In the genomic region with DNA sequence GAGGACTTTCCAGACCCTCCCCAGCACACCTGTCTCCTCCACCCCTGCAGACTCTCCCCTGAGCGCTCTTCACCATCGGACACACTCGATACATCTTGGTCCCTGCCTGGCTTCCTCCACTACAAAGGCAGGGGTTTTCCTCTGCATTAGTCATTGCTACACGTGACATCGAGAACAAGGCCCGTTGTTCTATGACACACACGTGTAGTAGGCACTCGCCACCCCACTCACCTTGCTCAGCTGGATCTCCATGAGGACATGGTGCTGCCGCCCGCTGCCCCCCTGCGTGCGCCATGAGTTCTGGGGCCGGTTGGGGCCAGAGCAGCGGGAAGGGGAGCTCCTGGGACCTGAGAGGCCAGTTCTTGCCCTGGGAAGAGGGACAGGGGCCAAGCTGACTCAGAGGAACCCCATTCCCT, we compare ENCODE assay signal across 12 cellular contexts.
A peak's percentile ranks its signal among the peaks of the same experiment; 100 is the strongest.
DNase-seq lines count a peak whose midpoint lies in the region; ATAC-seq lines count a peak whose summit lies in the region.
"Had no signal": no experiment of that assay in that cellular context is flagged by ENCODE, and none has a peak within 500 bp of the region (broad histone marks: within the 10 kb centered on the region; RNA-seq: fewer than 3 reads in every experiment).

No MANE protein-coding gene starts in this region.

- H3K36me3 Mint-ChIP-seq in activated naive CD8-positive, alpha-beta T cell, result peaks cover 3% of the 10 kb centered on the region

- no peak overlapping the region for H3K4me3 ChIP-seq in HAP-1
- H3K4me3 ChIP-seq: thoracic aorta had no signal

- H3K4me3 Mint-ChIP-seq in activated naive CD8-positive, alpha-beta T cell, result peak overlapping the region; percentile 67
- H3K4me3 Mint-ChIP-seq: naive B cell had no signal

- H3K36me3 ChIP-seq in HAP-1 (replicated peaks), result peaks cover 10% of the 10 kb centered on the region
- H3K36me3 ChIP-seq: BE2C had no signal

- no peak for ATAC-seq in GM21619 (IDR thresholded peaks at IDR 0.05; ENCODE audit: unreplicated experiment)
- ATAC-seq in GM21390 (IDR thresholded peaks at IDR 0.05; ENCODE audit: unreplicated experiment), result no peak

- H3K27ac Mint-ChIP-seq in activated naive CD8-positive, alpha-beta T cell, result peak overlapping the region; percentile 96

- no peaks in the 10 kb centered on the region for H3K27me3 ChIP-seq in HAP-1 (ENCODE audit: low read depth)
- H3K27me3 ChIP-seq: BE2C had no signal

- no peaks in the 10 kb centered on the region for H3K9me3 Mint-ChIP-seq in activated naive CD8-positive, alpha-beta T cell (ENCODE audit: low read depth)
- H3K9me3 Mint-ChIP-seq: naive B cell had no signal

- H3K9me3 ChIP-seq in HAP-1, result no peaks in the 10 kb centered on the region
- H3K9me3 ChIP-seq: BE2C, thoracic aorta had no signal

- no peaks in the 10 kb centered on the region for H3K4me1 ChIP-seq in HAP-1
- H3K4me1 ChIP-seq: BE2C had no signal

- H3K4me1 Mint-ChIP-seq in activated naive CD8-positive, alpha-beta T cell (ENCODE audit: low read depth), result peaks cover 12% of the 10 kb centered on the region

- DNase-seq in DMS53 (lab: John Stamatoyannopoulos, UW), result peak; percentile 95
- DNase-seq in activated CD4-positive, CD25-positive, alpha-beta regulatory T cell (lab: John Stamatoyannopoulos, UW), result peak; percentile 29 to 50 (median 47)
- peak; percentile 45 to 54 for DNase-seq in stimulated activated CD4-positive, alpha-beta T cell treated with anti-CD3 and anti-CD28 coated beads, Interleukin-12 subunit alpha, Interleukin-12 subunit beta, amount 100 ng/mL, for 24 hours (ENCODE audit: low read depth in 2 of 2)
- no peak for DNase-seq in pons (ENCODE audit: low spot score)
- DNase-seq in HAP-1 (ENCODE audit: low spot score in 2 of 2), result no peak
- DNase-seq: BE2C, naive B cell, NCI-H2081 treated with DMSO at 0.1 percent for 48 hours had no signal

- H3K27me3 Mint-ChIP-seq in activated naive CD8-positive, alpha-beta T cell, result no peaks in the 10 kb centered on the region
- H3K27me3 Mint-ChIP-seq: naive B cell had no signal

- in situ Hi-C loops in HAP-1 (cut with MboI; ENCODE audit: low sequenced_read_pairs), result no loop called here

Comparison
In these comparisons a context has a peak if more than half of its experiments do, and no peak if none do; other contexts are left out.
1. DNase-seq: peak in DMS53 (single experiment), activated CD4-positive, CD25-positive, alpha-beta regulatory T cell (4 of 4) and stimulated activated CD4-positive, alpha-beta T cell treated with anti-CD3 and anti-CD28 coated beads, Interleukin-12 subunit alpha, Interleukin-12 subunit beta, amount 100 ng/mL, for 24 hours (2 of 2); none in pons (single experiment) and HAP-1 (0 of 2).